ENCODE assay signal across 10 cellular contexts in the genomic region with DNA sequence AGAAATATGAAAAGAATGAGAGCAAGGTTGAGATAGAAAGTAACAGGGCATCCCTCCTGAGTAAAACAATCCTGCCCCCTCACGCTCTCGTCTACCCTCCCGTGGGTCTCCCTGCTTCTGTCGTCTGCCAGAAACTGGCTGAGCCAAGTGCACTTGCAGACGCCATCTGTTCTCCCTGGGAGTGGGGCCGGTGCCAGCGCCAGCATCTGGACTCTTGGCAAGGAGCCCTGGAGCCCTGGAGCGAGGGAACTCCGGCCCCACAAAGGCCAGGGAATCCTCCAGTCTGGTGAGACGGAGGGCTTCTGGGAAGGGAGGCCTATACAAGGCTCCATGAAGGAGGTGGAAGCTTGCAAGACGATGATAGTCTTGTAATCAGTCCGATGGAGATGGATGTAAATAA. TPM values are rescaled to one million over a fixed set of nuclear protein-coding genes. Genes with fewer than 3 reads are reported as not detected.
DNase-seq lines count a peak whose midpoint lies in the region; ATAC-seq, FAIRE-seq and TF ChIP-seq lines count a peak whose summit lies in the region.
"Had no signal": no experiment of that assay in that cellular context is flagged by ENCODE, and none has a peak within 500 bp of the region (broad histone marks: within the 10 kb centered on the region; RNA-seq: fewer than 3 reads in every experiment).

No MANE protein-coding gene starts in this region.

- SMC1A ChIA-PET in GM12878 (lab: Charles Lee; ENCODE audit: uncharacterized antibody, unreplicated experiment), result no interaction called here

- TSS peak; percentile 34 for BruUV-seq in GM12878 (replicated peaks; lab: Mats Ljungman, UMichigan)

- H3K79me2 ChIP-seq in GM12878 (ENCODE audit: control insufficient read depth, insufficient read depth, low read length) (no peaks in the 10 kb centered on the region; the same call in 1 of the 2 replicates), MM.1S (ENCODE audit: low read length) (no peaks in the 10 kb centered on the region)

- no peak for ATAC-seq in GM12878
- ATAC-seq in HG03159 (IDR thresholded peaks at IDR 0.05; ENCODE audit: unreplicated experiment), result no peak
- ATAC-seq in HG02852 (IDR thresholded peaks at IDR 0.05; ENCODE audit: unreplicated experiment), result no peak

- no peaks in the 10 kb centered on the region; a peak in 2 of 4 replicates for H3K36me3 ChIP-seq in GM12878 (ENCODE audit: control insufficient read depth in 2 of 2, insufficient read depth in 2 of 2, low read length in 1 of 2)
- H3K36me3 ChIP-seq in uterus, result no peaks in the 10 kb centered on the region
- no peaks in the 10 kb centered on the region for H3K36me3 ChIP-seq in MM.1S (replicated peaks; ENCODE audit: insufficient read depth, low read length)
- H3K36me3 ChIP-seq: ascending aorta had no signal

- H3K27ac Mint-ChIP-seq in T-helper 1 cell treated with Interleukin-12 subunit alpha and Interleukin-12 subunit beta and Interleukin-4 antibody, amounts not matched to agents 30 μg/mL and 1 μg/mL, for 36 hours, result peak overlapping the region; percentile 31
- H3K27ac Mint-ChIP-seq: B cell had no signal

- POLR2A ChIA-PET in GM12878 (lab: Charles Lee), result no interaction called here

- H3K4me3 Mint-ChIP-seq in T-helper 1 cell treated with Interleukin-12 subunit alpha and Interleukin-12 subunit beta and Interleukin-4 antibody, amounts not matched to agents 30 μg/mL and 1 μg/mL, for 36 hours, result no peak overlapping the region
- H3K4me3 Mint-ChIP-seq: B cell had no signal

- no peak for FAIRE-seq in GM12878 (lab: Jason Lieb, UNC)

- CTCF ChIA-PET in GM12878 (lab: Yijun Ruan, JAX), result no interaction called here

- peaks cover 12% of the 10 kb centered on the region for H3K4me1 Mint-ChIP-seq in T-helper 1 cell treated with Interleukin-12 subunit alpha and Interleukin-12 subunit beta and Interleukin-4 antibody, amounts not matched to agents 30 μg/mL and 1 μg/mL, for 36 hours (ENCODE audit: low read depth)

- H3K9me3 ChIP-seq in GM12878 (replicated peaks; ENCODE audit: control insufficient read depth, insufficient read depth, low read length) (no peaks in the 10 kb centered on the region), uterus (no peaks in the 10 kb centered on the region), MM.1S (replicated peaks; ENCODE audit: insufficient read depth, low read length) (no peaks in the 10 kb centered on the region)
- H3K9me3 ChIP-seq: ascending aorta had no signal

- H3K27me3 Mint-ChIP-seq in T-helper 1 cell treated with Interleukin-12 subunit alpha and Interleukin-12 subunit beta and Interleukin-4 antibody, amounts not matched to agents 30 μg/mL and 1 μg/mL, for 36 hours (ENCODE audit: low read depth), result no peaks in the 10 kb centered on the region
- H3K27me3 Mint-ChIP-seq: B cell had no signal

- no peak overlapping the region for H3K4me2 ChIP-seq in GM12878 (ENCODE audit: control insufficient read depth, insufficient read depth)
- H3K4me2 ChIP-seq in MM.1S (ENCODE audit: low read depth, low read length), result no peak overlapping the region

- H3K4me3 ChIP-seq in GM12878 (no peak overlapping the region), uterus (no peak overlapping the region), MM.1S (ENCODE audit: low read length) (no peak overlapping the region)
- H3K4me3 ChIP-seq: ascending aorta had no signal

- peaks cover 3% of the 10 kb centered on the region for H3K36me3 Mint-ChIP-seq in T-helper 1 cell treated with Interleukin-12 subunit alpha and Interleukin-12 subunit beta and Interleukin-4 antibody, amounts not matched to agents 30 μg/mL and 1 μg/mL, for 36 hours (ENCODE audit: low read depth)

- TF ChIP-seq RAD21 in GM12878 (IDR thresholded peaks at IDR 0.05; ENCODE audit: insufficient read depth, low read depth, low read length), result no peak

- H4K20me1 ChIP-seq in GM12878 (ENCODE audit: control insufficient read depth, insufficient read depth) (no peaks in the 10 kb centered on the region), MM.1S (ENCODE audit: insufficient read depth, low read length) (no peaks in the 10 kb centered on the region)

- H3K9ac ChIP-seq in GM12878 (ENCODE audit: control insufficient read depth, insufficient read depth, low read length), result no peak overlapping the region
- H3K9ac ChIP-seq in MM.1S (ENCODE audit: low read length), result no peak overlapping the region

- H3K27ac ChIP-seq in GM12878 (ENCODE audit: control insufficient read depth, insufficient read depth), result no peak overlapping the region
- peak overlapping the region in 1 of 2 donors; percentile 41 for H3K27ac ChIP-seq in uterus
- H3K27ac ChIP-seq in MM.1S (ENCODE audit: low read length), result no peak overlapping the region
- H3K27ac ChIP-seq: ascending aorta had no signal

- TF ChIP-seq CTCF in GM12878 (IDR thresholded peaks at IDR 0.05 in 2 of 3, conservative IDR thresholded peaks at IDR 0.05 in 1 of 3; ENCODE audit: control insufficient read depth in 2 of 3, extremely low read depth in 1 of 3, insufficient read depth in 1 of 3, low read depth in 3 of 3, low read length in 3 of 3), result no peak
- TF ChIP-seq CTCF in uterus (IDR thresholded peaks at IDR 0.05), result no peak
- no peak for TF ChIP-seq CTCF in MM.1S (IDR thresholded peaks at IDR 0.05; ENCODE audit: low read length)

- H3K27me3 ChIP-seq in GM12878 (replicated peaks in 1 of 2; ENCODE audit: control insufficient read depth in 2 of 2, insufficient read depth in 2 of 2, low read length in 1 of 2), result no peaks in the 10 kb centered on the region
- no peaks in the 10 kb centered on the region for H3K27me3 ChIP-seq in uterus
- no peaks in the 10 kb centered on the region for H3K27me3 ChIP-seq in MM.1S (replicated peaks; ENCODE audit: insufficient read depth, low read length)
- H3K27me3 ChIP-seq: ascending aorta had no signal

- intact Hi-C loops in GM12878 (cut with micrococcal nuclease; ENCODE audit: unreplicated experiment), result no loop called here
- intact Hi-C loops in uterus (cut with DNase I; ENCODE audit: low total_unique reads), result no loop called here

- H2AFZ ChIP-seq in GM12878 (ENCODE audit: control insufficient read depth, low read depth, low read length) (no peak overlapping the region), MM.1S (ENCODE audit: low read length) (no peak overlapping the region)

- no peak for TF ChIP-seq POLR2A in GM12878 (IDR thresholded peaks at IDR 0.05; ENCODE audit: low read depth, low read length)
- TF ChIP-seq POLR2A in uterus (IDR thresholded peaks at IDR 0.05), result no peak

- RAD21 ChIA-PET in GM12878 (lab: Charles Lee; ENCODE audit: unreplicated experiment), result no interaction called here

- H3K4me1 ChIP-seq in GM12878 (ENCODE audit: control insufficient read depth, insufficient read depth, low read length) (peaks cover 21% of the 10 kb centered on the region), uterus (no peaks in the 10 kb centered on the region), MM.1S (ENCODE audit: low read length) (no peaks in the 10 kb centered on the region)

- DNase-seq in T-helper 1 cell, result no peak
- DNase-seq in GM12878 (ENCODE audit: low read depth, low spot score), result no peak
- DNase-seq in iris pigment epithelial cell (ENCODE audit: low read depth), result peak; percentile 87
- peak; percentile 87 for DNase-seq in uterus
- no peak for DNase-seq in MM.1S

- no peaks in the 10 kb centered on the region for H3F3A ChIP-seq in MM.1S (ENCODE audit: insufficient read depth, low read length)

- no peaks in the 10 kb centered on the region for H3K9me2 ChIP-seq in MM.1S (replicated peaks; ENCODE audit: insufficient read depth, low read length)

- in situ Hi-C loops in GM12878 (cut with MboI), result no loop called here

- no peak for TF ChIP-seq EP300 in GM12878 (IDR thresholded peaks at IDR 0.05; ENCODE audit: borderline replicate concordance in 1 of 2, control insufficient read depth in 1 of 2, low read depth in 2 of 2, low read length in 2 of 2)

- no peaks in the 10 kb centered on the region for H3K9me3 Mint-ChIP-seq in T-helper 1 cell treated with Interleukin-12 subunit alpha and Interleukin-12 subunit beta and Interleukin-4 antibody, amounts not matched to agents 30 μg/mL and 1 μg/mL, for 36 hours

- 92% methylated on average over 12 of the region's 12 CpGs for WGBS in GM12878 (ENCODE audit: insufficient coverage, insufficient replicate concordance, low lambda C conversion rate, missing lambda C conversion rate)

RNA-seq across cellular contexts. Expression of gene TMEM91, which starts 2.3 kb away (rescaled TPM):
- total RNA-seq in GM12878 (2013; cell fraction: nucleolus; rRNA removed), result 9.0 and 12.0 TPM in 2 replicates
- total RNA-seq in GM12878 (2014; rRNA removed), result 3.2 and 4.4 TPM in 2 replicates
- 2.1 and 3.0 TPM in 2 replicates for total RNA-seq in GM12878 (2014; rRNA removed; fragmentation: Illumina TruSeq; extraction: Trizol)
- 1.8 and 3.1 TPM in 2 replicates for total RNA-seq in GM12878 (2021)
- 3.1 TPM for polyA plus RNA-seq in GM12878 (2011; ENCODE audit: low read depth)
- 1.6 and 2.9 TPM in 2 replicates for polyA plus RNA-seq in GM12878 (2011; rRNA removed)
- 4.0 and 5.1 TPM in 2 replicates for polyA plus RNA-seq in GM12878 (2011; cell fraction: cytosol; rRNA removed)
- 14.4 and 16.6 TPM in 2 replicates for polyA plus RNA-seq in GM12878 (2011; cell fraction: nucleus; rRNA removed)
- 7.3 and 7.5 TPM in 2 replicates for polyA plus RNA-seq in GM12878 (2012)
- polyA plus RNA-seq in GM12878 (2014; fragmentation: Illumina TruSeq; extraction: Trizol), result 1.6 and 2.5 TPM in 2 replicates
- polyA plus RNA-seq in GM12878 (2014; fragmentation: Nextera tagmentation; extraction: Ambion mirVana), result 1 to 10 TPM; 1.6 to 2.1 TPM
- polyA plus RNA-seq in GM12878 (2014; rRNA removed), result 5.2 and 5.5 TPM in 2 replicates
- 1 to 10 TPM; 1.5 to 1.9 TPM for polyA plus RNA-seq in GM12878 (2016; fragmentation: Nextera tagmentation; extraction: Ambion mirVana)
- polyA minus RNA-seq in GM12878 (2011; rRNA and poly(A)+ RNA removed), result 5.2 and 5.3 TPM in 2 replicates
- polyA minus RNA-seq in GM12878 (2011; cell fraction: cytosol; rRNA and poly(A)+ RNA removed), result 2.3 and 3.4 TPM in 2 replicates
- polyA minus RNA-seq in GM12878 (2011; cell fraction: nucleus; rRNA and poly(A)+ RNA removed), result 4.7 and 7.5 TPM in 2 replicates
- 10 to 100 TPM in 2 of 4 donors, 1 to 10 TPM in 2; 7.1 to 28.1 (median 10.9) TPM for total RNA-seq in uterus

RNA-seq across cellular contexts. Expression of gene B9D2, which starts 10.0 kb away (rescaled TPM):
- 1.0 and 1.8 TPM in 2 replicates for total RNA-seq in GM12878 (2013; cell fraction: nucleolus; rRNA removed)
- total RNA-seq in GM12878 (2014; rRNA removed), result 4.6 and 6.0 TPM in 2 replicates
- 2.3 and 3.3 TPM in 2 replicates for total RNA-seq in GM12878 (2014; rRNA removed; fragmentation: Illumina TruSeq; extraction: Trizol)
- 5.0 and 5.5 TPM in 2 replicates for total RNA-seq in GM12878 (2021)
- 4.6 TPM for polyA plus RNA-seq in GM12878 (2011; ENCODE audit: low read depth)
- polyA plus RNA-seq in GM12878 (2011; rRNA removed), result 3.7 and 8.3 TPM in 2 replicates
- 10.3 and 13.3 TPM in 2 replicates for polyA plus RNA-seq in GM12878 (2011; cell fraction: cytosol; rRNA removed)
- 8.9 and 9.8 TPM in 2 replicates for polyA plus RNA-seq in GM12878 (2011; cell fraction: nucleus; rRNA removed)
- polyA plus RNA-seq in GM12878 (2012), result 5.4 and 8.6 TPM in 2 replicates
- 0.25 and 2.4 TPM in 2 replicates for polyA plus RNA-seq in GM12878 (2014; fragmentation: Illumina TruSeq; extraction: Trizol)
- polyA plus RNA-seq in GM12878 (2014; fragmentation: Nextera tagmentation; extraction: Ambion mirVana), result 1 to 10 TPM; 2.5 to 5.0 TPM
- 5.5 and 6.3 TPM in 2 replicates for polyA plus RNA-seq in GM12878 (2014; rRNA removed)
- polyA plus RNA-seq in GM12878 (2016; fragmentation: Nextera tagmentation; extraction: Ambion mirVana), result 10 to 100 TPM; 10.8 to 12.4 TPM
- 3.1 and 4.7 TPM in 2 replicates for polyA minus RNA-seq in GM12878 (2011; rRNA and poly(A)+ RNA removed)
- polyA minus RNA-seq in GM12878 (2011; cell fraction: cytosol; rRNA and poly(A)+ RNA removed), result 1.9 and 3.6 TPM in 2 replicates
- 1.9 and 2.4 TPM in 2 replicates for polyA minus RNA-seq in GM12878 (2011; cell fraction: nucleus; rRNA and poly(A)+ RNA removed)
- total RNA-seq in uterus, result 1 to 10 TPM in 2 of 4 donors, under 1 TPM in 1, not detected in 1; 0.29 to 6.2 (median 3.5) TPM

RNA-seq across cellular contexts. Expression of gene TGFB1, which starts 20.3 kb away (rescaled TPM):
- 51.1 and 51.2 TPM in 2 replicates for total RNA-seq in GM12878 (2013; cell fraction: nucleolus; rRNA removed)
- total RNA-seq in GM12878 (2014; rRNA removed) (10.4 and 14.5 TPM in 2 replicates), GM12878 (2014; rRNA removed; fragmentation: Illumina TruSeq; extraction: Trizol) (14.2 and 14.4 TPM in 2 replicates), GM12878 (2021) (117 and 120 TPM in 2 replicates), uterus (10 to 100 TPM in 2 of 4 donors, 1 to 10 TPM in 2; 6.7 to 61.7 (median 15.7) TPM)
- polyA plus RNA-seq in GM12878 (2011; ENCODE audit: low read depth), result 36.8 TPM
- polyA plus RNA-seq in GM12878 (2011; rRNA removed) (3.6 and 5.9 TPM in 2 replicates), GM12878 (2014; fragmentation: Illumina TruSeq; extraction: Trizol) (10.0 and 24.3 TPM in 2 replicates), GM12878 (2014; fragmentation: Nextera tagmentation; extraction: Ambion mirVana) (under 1 TPM; 0.23 to 0.37 TPM), GM12878 (2014; rRNA removed) (33.3 and 48.2 TPM in 2 replicates), GM12878 (2016; fragmentation: Nextera tagmentation; extraction: Ambion mirVana) (1 to 10 TPM; 7.1 to 7.5 TPM)
- 17.2 and 17.9 TPM in 2 replicates for polyA plus RNA-seq in GM12878 (2011; cell fraction: cytosol; rRNA removed)
- polyA plus RNA-seq in GM12878 (2011; cell fraction: nucleus; rRNA removed), result 29.4 and 38.3 TPM in 2 replicates
- 75.0 and 80.1 TPM in 2 replicates for polyA plus RNA-seq in GM12878 (2012)
- 13.9 and 21.5 TPM in 2 replicates for polyA minus RNA-seq in GM12878 (2011; rRNA and poly(A)+ RNA removed)
- 36.7 and 56.1 TPM in 2 replicates for polyA minus RNA-seq in GM12878 (2011; cell fraction: cytosol; rRNA and poly(A)+ RNA removed)
- polyA minus RNA-seq in GM12878 (2011; cell fraction: nucleus; rRNA and poly(A)+ RNA removed), result 11.5 and 21.3 TPM in 2 replicates

RNA-seq across cellular contexts. Expression of gene EXOSC5, which starts 23.2 kb away (rescaled TPM):
- 18.8 and 27.0 TPM in 2 replicates for total RNA-seq in GM12878 (2013; cell fraction: nucleolus; rRNA removed)
- total RNA-seq in GM12878 (2014; rRNA removed) (38.8 and 44.3 TPM in 2 replicates), GM12878 (2014; rRNA removed; fragmentation: Illumina TruSeq; extraction: Trizol) (28.1 and 30.7 TPM in 2 replicates), GM12878 (2021) (57.8 and 62.7 TPM in 2 replicates), uterus (10 to 100 TPM in 1 of 4 donors, 1 to 10 TPM in 3; 1.5 to 11.4 (median 4.5) TPM)
- 21.5 TPM for polyA plus RNA-seq in GM12878 (2011; ENCODE audit: low read depth)
- polyA plus RNA-seq in GM12878 (2011; rRNA removed) (26.0 and 61.0 TPM in 2 replicates), GM12878 (2014; fragmentation: Illumina TruSeq; extraction: Trizol) (2.5 and 15.8 TPM in 2 replicates), GM12878 (2014; fragmentation: Nextera tagmentation; extraction: Ambion mirVana) (10 to 100 TPM; 20.6 to 25.3 TPM), GM12878 (2014; rRNA removed) (74.2 and 88.9 TPM in 2 replicates), GM12878 (2016; fragmentation: Nextera tagmentation; extraction: Ambion mirVana) (100 to 1,000 TPM; 116 to 123 TPM)
- 87.8 and 129 TPM in 2 replicates for polyA plus RNA-seq in GM12878 (2011; cell fraction: cytosol; rRNA removed)
- polyA plus RNA-seq in GM12878 (2011; cell fraction: nucleus; rRNA removed), result 70.8 and 78.6 TPM in 2 replicates
- polyA plus RNA-seq in GM12878 (2012), result 48.6 and 84.3 TPM in 2 replicates
- 14.6 and 32.7 TPM in 2 replicates for polyA minus RNA-seq in GM12878 (2011; rRNA and poly(A)+ RNA removed)
- polyA minus RNA-seq in GM12878 (2011; cell fraction: cytosol; rRNA and poly(A)+ RNA removed), result 13.9 and 16.2 TPM in 2 replicates
- polyA minus RNA-seq in GM12878 (2011; cell fraction: nucleus; rRNA and poly(A)+ RNA removed), result 14.7 and 20.0 TPM in 2 replicates

RNA-seq across cellular contexts. Expression of gene BCKDHA, which starts 23.6 kb away (rescaled TPM):
- 45.1 and 48.8 TPM in 2 replicates for total RNA-seq in GM12878 (2013; cell fraction: nucleolus; rRNA removed)
- total RNA-seq in GM12878 (2014; rRNA removed) (90.9 and 107 TPM in 2 replicates), GM12878 (2014; rRNA removed; fragmentation: Illumina TruSeq; extraction: Trizol) (19.2 and 23.9 TPM in 2 replicates), GM12878 (2021) (33.5 and 41.7 TPM in 2 replicates), uterus (10 to 100 TPM; 18.2 to 36.7 (median 21.6) TPM)
- polyA plus RNA-seq in GM12878 (2011; ENCODE audit: low read depth), result 14.8 TPM
- polyA plus RNA-seq in GM12878 (2011; rRNA removed) (10.8 and 51.3 TPM in 2 replicates), GM12878 (2014; fragmentation: Illumina TruSeq; extraction: Trizol) (13.7 and 41.5 TPM in 2 replicates), GM12878 (2014; fragmentation: Nextera tagmentation; extraction: Ambion mirVana) (10 to 100 TPM in 1 of 2 experiments, 1 to 10 TPM in 1; 9.9 to 28.7 TPM), GM12878 (2014; rRNA removed) (68.1 and 73.1 TPM in 2 replicates), GM12878 (2016; fragmentation: Nextera tagmentation; extraction: Ambion mirVana) (100 to 1,000 TPM in 1 of 2 experiments, 10 to 100 TPM in 1; 99.8 to 105 TPM)
- 77.5 and 123 TPM in 2 replicates for polyA plus RNA-seq in GM12878 (2011; cell fraction: cytosol; rRNA removed)
- 139 and 153 TPM in 2 replicates for polyA plus RNA-seq in GM12878 (2011; cell fraction: nucleus; rRNA removed)
- polyA plus RNA-seq in GM12878 (2012), result 64.0 and 79.5 TPM in 2 replicates
- 16.3 and 43.2 TPM in 2 replicates for polyA minus RNA-seq in GM12878 (2011; rRNA and poly(A)+ RNA removed)
- 26.5 and 33.1 TPM in 2 replicates for polyA minus RNA-seq in GM12878 (2011; cell fraction: cytosol; rRNA and poly(A)+ RNA removed)
- 27.3 and 31.9 TPM in 2 replicates for polyA minus RNA-seq in GM12878 (2011; cell fraction: nucleus; rRNA and poly(A)+ RNA removed)

Comparison
In these comparisons a context has a peak if more than half of its experiments do, and no peak if none do; other contexts are left out.
1. DNase-seq: peak in iris pigment epithelial cell (single experiment) and uterus (2 of 2); none in T-helper 1 cell (0 of 5), GM12878 (single experiment) and MM.1S (single experiment).